In genomic region chr21:45541221-45542039, GRCh38 we compare ENCODE assay signal across 8 cellular contexts. TPM values are rescaled to one million over a fixed set of nuclear protein-coding genes. Genes with fewer than 3 reads are reported as not detected.
DNase-seq lines count a peak whose midpoint lies in the region; ATAC-seq lines count a peak whose summit lies in the region.

No MANE protein-coding gene starts in this region.

- H3K9me2 ChIP-seq in GM23248 (ENCODE audit: insufficient read depth) = no peaks in the 10 kb centered on the region

- H3K27me3 Mint-ChIP-seq in CD8-positive, alpha-beta memory T cell = no peaks in the 10 kb centered on the region

- H4K20me1 ChIP-seq in GM23248 (ENCODE audit: insufficient read depth) = no peaks in the 10 kb centered on the region

- H3K4me1 ChIP-seq in CD8-positive, alpha-beta memory T cell (ENCODE audit: insufficient read depth, low read length) = peaks cover 10% of the 10 kb centered on the region
- H3K4me1 ChIP-seq in GM23248 (ENCODE audit: insufficient read depth) (no peaks in the 10 kb centered on the region), ectodermal cell (ENCODE audit: control insufficient read depth, insufficient read depth, low read length) (peaks cover 20% of the 10 kb centered on the region)

- peaks cover 6 to 17% (median 9%) of the 10 kb centered on the region in 3 donors for H3K4me1 Mint-ChIP-seq in CD8-positive, alpha-beta memory T cell

- no peaks in the 10 kb centered on the region for H3K9me3 Mint-ChIP-seq in CD8-positive, alpha-beta memory T cell

- H3K36me3 Mint-ChIP-seq in CD8-positive, alpha-beta memory T cell = no peaks in the 10 kb centered on the region

- 25 to 26% methylated on average over 32 to 34 of the region's 50 CpGs for WGBS in GM23248 (ENCODE audit: low coverage in 1 of 2, low lambda C conversion rate in 2 of 2, missing lambda C conversion rate in 2 of 2), 2 experiments
- 22% methylated on average over 50 of the region's 50 CpGs for WGBS in ectodermal cell, 2 experiments

- H3K36me3 ChIP-seq in CD8-positive, alpha-beta memory T cell (ENCODE audit: insufficient read depth, low read length) = no peaks in the 10 kb centered on the region
- H3K36me3 ChIP-seq in GM23248 (ENCODE audit: low read depth) = no peaks in the 10 kb centered on the region
- no peaks in the 10 kb centered on the region for H3K36me3 ChIP-seq in ectodermal cell (ENCODE audit: control insufficient read depth, insufficient read depth, low read length)

- H3F3A ChIP-seq in GM23248 (ENCODE audit: insufficient read depth) = no peaks in the 10 kb centered on the region

- peak overlapping the region; percentile 76 for H3K9ac ChIP-seq in GM23248

- no peaks in the 10 kb centered on the region for H3K9me3 ChIP-seq in CD8-positive, alpha-beta memory T cell (ENCODE audit: low read length)
- H3K9me3 ChIP-seq in GM23248 (ENCODE audit: low read depth) (no peaks in the 10 kb centered on the region), ectodermal cell (ENCODE audit: control insufficient read depth, low read length) (no peaks in the 10 kb centered on the region)

- peak overlapping the region; percentile 39 for H3K27ac ChIP-seq in CD8-positive, alpha-beta memory T cell (ENCODE audit: low read depth, low read length)
- H3K27ac ChIP-seq in GM23248 = no peak overlapping the region
- H3K27ac ChIP-seq in ectodermal cell (ENCODE audit: insufficient read depth, low read depth, low read length, poor library complexity, severe bottlenecking) = no peak overlapping the region

- H3K4me3 Mint-ChIP-seq in CD8-positive, alpha-beta memory T cell = peak overlapping the region; percentile 25 to 86 (median 81)

- H3K79me2 ChIP-seq in GM23248 (ENCODE audit: insufficient read depth) = no peaks in the 10 kb centered on the region

- H3K4me2 ChIP-seq in GM23248 (ENCODE audit: unreplicated experiment) = peak overlapping the region; percentile 37

- no peak for ATAC-seq in GM18907 (IDR thresholded peaks at IDR 0.05; ENCODE audit: unreplicated experiment)

- H3K4me3 ChIP-seq in CD8-positive, alpha-beta memory T cell (ENCODE audit: low read length) = peak overlapping the region; percentile 48
- H3K4me3 ChIP-seq in GM23248 (peak overlapping the region; percentile 74), ectodermal cell (ENCODE audit: insufficient read depth, low read depth, low read length) (peak overlapping the region; percentile 61)

- peak overlapping the region; percentile 45 for H2AFZ ChIP-seq in GM23248

- CTCF ChIA-PET in CD8-positive, alpha-beta memory T cell (lab: Charles Lee) = no interaction called here

- peak overlapping the region in 7 of 8 donors; percentile 47 to 90 (median 74) for H3K27ac Mint-ChIP-seq in CD8-positive, alpha-beta memory T cell

- H3K27me3 ChIP-seq in CD8-positive, alpha-beta memory T cell (ENCODE audit: insufficient read depth, low read length, poor library complexity, severe bottlenecking) = no peaks in the 10 kb centered on the region
- H3K27me3 ChIP-seq in GM23248 (replicated peaks; ENCODE audit: insufficient read depth) (no peaks in the 10 kb centered on the region), ectodermal cell (ENCODE audit: control insufficient read depth, insufficient read depth, low read length, poor library complexity, severe bottlenecking) (no peaks in the 10 kb centered on the region)

- POLR2A ChIA-PET in CD8-positive, alpha-beta memory T cell (lab: Charles Lee) = no interaction called here

- DNase-seq in CD8-positive, alpha-beta memory T cell = peak; percentile 68 to 82 (median 70)
- peak; percentile 74 for DNase-seq in GM23248
- peak; percentile 55 for DNase-seq in NCI-H2171 treated with DMSO at 0.1 percent for 48 hours (lab: John Stamatoyannopoulos, UW)
- peak; percentile 74 to 76 for DNase-seq in activated CD4-positive, alpha-beta T cell treated with anti-CD3 and anti-CD28 coated beads, Interleukin-2, amount 50 U/mL, for 4 hours
- DNase-seq in medulla oblongata (ENCODE audit: extremely low spot score) = peak; percentile 53
- peak; percentile 62 for DNase-seq in stimulated activated CD8-positive, alpha-beta memory T cell treated with anti-CD3 and anti-CD28 coated beads, Interleukin-12 subunit alpha, Interleukin-12 subunit beta, amount 100 ng/mL, for 4 hours (ENCODE audit: low read depth)

- in situ Hi-C loops in GM23248 (cut with MboI) = no loop called here

RNA-seq across cellular contexts. Expression of gene SLC19A1, which starts 0.8 kb away (rescaled TPM):
- 10 to 100 TPM; 55.7 to 66.8 TPM for total RNA-seq in CD8-positive, alpha-beta memory T cell
- 7.0 TPM for polyA plus RNA-seq in CD8-positive, alpha-beta memory T cell
- total RNA-seq in GM23248 (2014; rRNA removed; shearing (Covaris generic)) = 6.8 and 7.8 TPM in 2 replicates
- polyA plus RNA-seq in GM23248 (2016; fragmentation: Nextera tagmentation; extraction: Ambion mirVana) = 7.8 and 8.4 TPM in 2 replicates
- 29.8 TPM for polyA plus RNA-seq in ectodermal cell (2013, experiment 1 of 4)
- 30.6 TPM for polyA plus RNA-seq in ectodermal cell (2013, experiment 2 of 4)
- 18.4 TPM for polyA plus RNA-seq in ectodermal cell (2013, experiment 3 of 4)
- polyA plus RNA-seq in ectodermal cell (2013, experiment 4 of 4) = 21.7 TPM
